In genomic region chr2:235967358-235967757, GRCh38 we compare ENCODE assay signal across 1 cellular context.
TF ChIP-seq lines count a peak whose summit lies in the region.

No MANE protein-coding gene starts in this region.

TF ChIP-seq in HepG2, 621 proteins besides CTCF, POLR2A, EP300 and RAD21:
- TF ChIP-seq MAFF (IDR thresholded peaks at IDR 0.05; ENCODE audit: low read depth, low read length) (0 out of 2 replicates have a peak, but pooled peaks have one; percentile 41), MAFK (conservative IDR thresholded peaks at IDR 0.05 in 1 of 2, IDR thresholded peaks at IDR 0.05 in 1 of 2; ENCODE audit: low read length in 2 of 2) (peak; percentile 52 to 66; a peak in 3 of 4 replicates), E2F1 (CRISPR knock-in tag; IDR thresholded peaks at IDR 0.05) (no peak)
TF ChIP-seq in HepG2: peak in this region for 2.
